Comparison of ENCODE assay signal across 16 cellular contexts in the genomic region with DNA sequence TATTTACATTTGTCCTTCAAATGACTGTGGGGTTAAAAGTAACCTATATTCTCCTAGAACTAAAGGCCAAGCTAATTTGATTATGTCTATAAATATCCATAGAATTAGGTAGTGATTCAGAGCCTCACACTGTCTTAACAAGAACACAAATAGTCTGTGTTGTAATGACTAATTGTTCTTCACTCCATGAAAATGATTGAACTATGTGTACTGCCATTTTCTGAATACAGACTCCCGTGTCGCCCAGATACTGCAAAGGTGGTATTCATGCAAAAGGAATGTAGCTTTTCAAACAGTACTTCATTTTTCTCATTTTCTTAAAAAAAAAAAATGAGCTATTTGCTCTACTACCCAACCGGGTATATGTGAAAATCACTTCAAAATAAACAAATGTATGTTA. TPM values are rescaled to one million over a fixed set of nuclear protein-coding genes. Genes with fewer than 3 reads are reported as not detected.
A peak's percentile ranks its signal among the peaks of the same experiment; 100 is the strongest.
DNase-seq lines count a peak whose midpoint lies in the region; ATAC-seq, FAIRE-seq and TF ChIP-seq lines count a peak whose summit lies in the region.
"Had no signal": no experiment of that assay in that cellular context is flagged by ENCODE, and none has a peak within 500 bp of the region (broad histone marks: within the 10 kb centered on the region; RNA-seq: fewer than 3 reads in every experiment).

No MANE protein-coding gene starts in this region.

- intact Hi-C loops in HepG2 (cut with micrococcal nuclease; ENCODE audit: unreplicated experiment) (no loop called here), right lobe of liver (cut with DNase I) (no loop called here)

- H3K27me3 Mint-ChIP-seq in astrocyte (ENCODE audit: low read depth, unreplicated experiment), result no peaks in the 10 kb centered on the region
- H3K27me3 Mint-ChIP-seq in activated CD4-positive, alpha-beta memory T cell treated with anti-CD3 and anti-CD28 coated beads, Interleukin-2, amount 10 ng/mL, durations not matched to agents 7 days and 5 days, result no peaks in the 10 kb centered on the region

- H3K9me3 ChIP-seq in HepG2 (ENCODE audit: low read length) (no peaks in the 10 kb centered on the region), right lobe of liver (no peaks in the 10 kb centered on the region), astrocyte (ENCODE audit: insufficient read depth, low read depth, low read length) (no peaks in the 10 kb centered on the region), suprapubic skin (no peaks in the 10 kb centered on the region)
- H3K9me3 ChIP-seq: Peyer's patch, testis had no signal

- no peak overlapping the region for H2AFZ ChIP-seq in HepG2 (ENCODE audit: low read length)
- no peak overlapping the region for H2AFZ ChIP-seq in astrocyte (ENCODE audit: low read depth, low read length)

- no peak overlapping the region for H3K4me3 Mint-ChIP-seq in astrocyte (ENCODE audit: unreplicated experiment)
- H3K4me3 Mint-ChIP-seq in activated CD4-positive, alpha-beta memory T cell treated with anti-CD3 and anti-CD28 coated beads, Interleukin-2, amount 10 ng/mL, durations not matched to agents 7 days and 5 days, result no peak overlapping the region
- H3K4me3 Mint-ChIP-seq: activated CD8-positive, alpha-beta T cell treated with anti-CD3 and anti-CD28 coated beads, Interleukin-2, amount 10 ng/mL, durations not matched to agents 7 days and 5 days had no signal

- 45% methylated on average over 3 of the region's 3 CpGs for WGBS in HepG2 (ENCODE audit: low lambda C conversion rate)
- 40% methylated on average over 3 of the region's 3 CpGs for WGBS in right lobe of liver (ENCODE audit: insufficient coverage, low coverage, low lambda C conversion rate, missing lambda C conversion rate)
- WGBS in suprapubic skin, result 56% methylated on average over 3 of the region's 3 CpGs

- H3K9me3 Mint-ChIP-seq in astrocyte (ENCODE audit: unreplicated experiment), result no peaks in the 10 kb centered on the region
- H3K9me3 Mint-ChIP-seq in activated CD4-positive, alpha-beta memory T cell treated with anti-CD3 and anti-CD28 coated beads, Interleukin-2, amount 10 ng/mL, durations not matched to agents 7 days and 5 days, result no peaks in the 10 kb centered on the region

- H4K20me1 ChIP-seq in HepG2 (ENCODE audit: insufficient read depth, low read length) (no peaks in the 10 kb centered on the region), astrocyte (ENCODE audit: insufficient read depth, low read length) (no peaks in the 10 kb centered on the region)

- H3K27ac Mint-ChIP-seq in astrocyte (ENCODE audit: unreplicated experiment), result peak overlapping the region; percentile 89
- no peak overlapping the region for H3K27ac Mint-ChIP-seq in activated CD4-positive, alpha-beta memory T cell treated with anti-CD3 and anti-CD28 coated beads, Interleukin-2, amount 10 ng/mL, durations not matched to agents 7 days and 5 days
- H3K27ac Mint-ChIP-seq: activated CD8-positive, alpha-beta T cell treated with anti-CD3 and anti-CD28 coated beads, Interleukin-2, amount 10 ng/mL, durations not matched to agents 7 days and 5 days had no signal

- H3K4me1 ChIP-seq in HepG2 (ENCODE audit: insufficient read depth, low read length) (peaks cover 7% of the 10 kb centered on the region), right lobe of liver (no peaks in the 10 kb centered on the region), astrocyte (ENCODE audit: insufficient read depth, low read length) (peaks cover 6% of the 10 kb centered on the region), suprapubic skin (no peaks in the 10 kb centered on the region)
- H3K4me1 ChIP-seq: Peyer's patch, testis had no signal

- no peak for TF ChIP-seq RAD21 in HepG2 (CRISPR knock-in tag; IDR thresholded peaks at IDR 0.05)

- no peaks in the 10 kb centered on the region for H3K36me3 Mint-ChIP-seq in astrocyte (ENCODE audit: low read depth, unreplicated experiment)
- no peaks in the 10 kb centered on the region for H3K36me3 Mint-ChIP-seq in activated CD4-positive, alpha-beta memory T cell treated with anti-CD3 and anti-CD28 coated beads, Interleukin-2, amount 10 ng/mL, durations not matched to agents 7 days and 5 days (ENCODE audit: low read depth)

- H3K4me2 ChIP-seq in HepG2 (ENCODE audit: low read depth, low read length), result no peak overlapping the region
- H3K4me2 ChIP-seq in astrocyte (ENCODE audit: low read length), result peak overlapping the region; percentile 88

- no peaks in the 10 kb centered on the region for H3K79me2 ChIP-seq in HepG2 (ENCODE audit: insufficient read depth, low read length)
- no peaks in the 10 kb centered on the region for H3K79me2 ChIP-seq in astrocyte (ENCODE audit: insufficient read depth, low read length)

- TF ChIP-seq POLR2A in HepG2 (IDR thresholded peaks at IDR 0.05; ENCODE audit: insufficient read depth in 1 of 2, low read depth in 2 of 2, low read length in 2 of 2) (no peak), right lobe of liver (IDR thresholded peaks at IDR 0.05) (no peak), suprapubic skin (IDR thresholded peaks at IDR 0.05) (no peak)

- H3K27me3 ChIP-seq in HepG2 (ENCODE audit: control insufficient read depth in 1 of 2, insufficient read depth in 2 of 2, low read length in 2 of 2) (no peaks in the 10 kb centered on the region), right lobe of liver (no peaks in the 10 kb centered on the region), astrocyte (ENCODE audit: insufficient read depth, low read length) (no peaks in the 10 kb centered on the region), suprapubic skin (no peaks in the 10 kb centered on the region)
- H3K27me3 ChIP-seq: Peyer's patch, testis had no signal

- in situ Hi-C loops in HepG2 (cut with HindIII; ENCODE audit: extremely low pct_ligation_motif_present, low pct_unique_long_range_greater_than_20kb), result no loop called here

- FAIRE-seq in HepG2 (lab: Jason Lieb, UNC), result no peak
- peak; percentile 99 for FAIRE-seq in astrocyte (lab: Jason Lieb, UNC)
- FAIRE-seq in urothelium cell line (lab: Jason Lieb, UNC), result no peak
- FAIRE-seq: K562 had no signal

- DNase-seq in HepG2 (ENCODE audit: low spot score) (peak; percentile 47), right lobe of liver (no peak), astrocyte (ENCODE audit: low read depth) (peak; percentile 79), foreskin fibroblast (peak; percentile 42 to 63), urothelium cell line (ENCODE audit: low spot score) (peak; percentile 4), suprapubic skin (ENCODE audit: low spot score in 2 of 2) (no peak)
- no peak for DNase-seq in activated CD4-positive, alpha-beta memory T cell treated with anti-CD3 and anti-CD28 coated beads, Interleukin-2, amount 10 ng/mL, durations not matched to agents 7 days and 5 days
- no peak for DNase-seq in effector CD8-positive, alpha-beta T cell (lab: John Stamatoyannopoulos, UW)
- DNase-seq: 8988T; activated CD8-positive, alpha-beta T cell treated with anti-CD3 and anti-CD28 coated beads, Interleukin-2, amount 10 ng/mL, durations not matched to agents 7 days and 5 days; activated effector memory CD4-positive, alpha-beta T cell treated with Interleukin-2 at 50 U/mL for 16 hours; NCI-H146; NCI-H446 treated with DMSO at 0.1 percent for 48 hours; Peyer's patch; testis had no signal

- no peaks in the 10 kb centered on the region for H3K36me3 ChIP-seq in HepG2 (replicated peaks in 1 of 2; ENCODE audit: control insufficient read depth in 1 of 2, insufficient read depth in 2 of 2, low read length in 2 of 2)
- no peaks in the 10 kb centered on the region for H3K36me3 ChIP-seq in right lobe of liver
- no peaks in the 10 kb centered on the region for H3K36me3 ChIP-seq in astrocyte (ENCODE audit: insufficient read depth, low read length)
- no peaks in the 10 kb centered on the region for H3K36me3 ChIP-seq in suprapubic skin
- H3K36me3 ChIP-seq: Peyer's patch had no signal

- H3K4me3 ChIP-seq in HepG2 (replicated peaks in 1 of 3; ENCODE audit: insufficient read depth in 1 of 3, low read depth in 2 of 3, low read length in 3 of 3), result no peak overlapping the region
- H3K4me3 ChIP-seq in right lobe of liver, result no peak overlapping the region
- H3K4me3 ChIP-seq in astrocyte (ENCODE audit: insufficient read depth, low read depth, low read length), result peak overlapping the region; percentile 37
- H3K4me3 ChIP-seq in foreskin fibroblast (ENCODE audit: low read depth in 1 of 2, low read length in 2 of 2), result no peak overlapping the region
- H3K4me3 ChIP-seq in suprapubic skin, result no peak overlapping the region
- H3K4me3 ChIP-seq: K562, Peyer's patch, testis had no signal

- POLR2A ChIA-PET in HepG2 (lab: Yijun Ruan, JAX), result interaction anchor here (1.1 to 2.0 kb wide), 2 partner anchors 10 to 12 kb away, joined by 6 to 7 read pairs; a partner anchor contains a TSS
- POLR2A ChIA-PET in activated CD4-positive, alpha-beta memory T cell treated with anti-CD3 and anti-CD28 coated beads, Interleukin-2, amount 10 ng/mL, durations not matched to agents 7 days and 5 days (lab: Charles Lee), result no interaction called here

- BruUV-seq in HepG2 (replicated peaks; lab: Mats Ljungman, UMichigan), result no TSS peak

- H3K4me1 Mint-ChIP-seq in astrocyte (ENCODE audit: low read depth, unreplicated experiment), result peaks cover 8% of the 10 kb centered on the region
- H3K4me1 Mint-ChIP-seq in activated CD4-positive, alpha-beta memory T cell treated with anti-CD3 and anti-CD28 coated beads, Interleukin-2, amount 10 ng/mL, durations not matched to agents 7 days and 5 days, result no peaks in the 10 kb centered on the region

- ATAC-seq in HepG2 (no peak), right lobe of liver (no peak)
- ATAC-seq: activated CD8-positive, alpha-beta T cell treated with anti-CD3 and anti-CD28 coated beads, Interleukin-2, amount 10 ng/mL, durations not matched to agents 7 days and 5 days; K562 had no signal

- TF ChIP-seq CTCF in HepG2 (CRISPR knock-in tag; IDR thresholded peaks at IDR 0.05), result no peak
- TF ChIP-seq CTCF in right lobe of liver (IDR thresholded peaks at IDR 0.05), result no peak
- no peak for TF ChIP-seq CTCF in astrocyte (IDR thresholded peaks at IDR 0.05; ENCODE audit: insufficient read depth, low read depth, low read length)
- TF ChIP-seq CTCF in foreskin fibroblast (IDR thresholded peaks at IDR 0.05; ENCODE audit: low read depth, low read length), result no peak
- TF ChIP-seq CTCF in suprapubic skin (IDR thresholded peaks at IDR 0.05), result no peak

- no peak overlapping the region for H3K27ac ChIP-seq in HepG2 (ENCODE audit: extremely low read length, insufficient read depth, low read length)
- no peak overlapping the region for H3K27ac ChIP-seq in right lobe of liver
- peak overlapping the region; percentile 97 for H3K27ac ChIP-seq in astrocyte (ENCODE audit: low read depth, low read length)
- no peak overlapping the region for H3K27ac ChIP-seq in suprapubic skin
- H3K27ac ChIP-seq: Peyer's patch, testis had no signal

- TF ChIP-seq EP300 in HepG2 (IDR thresholded peaks at IDR 0.05; ENCODE audit: low read depth in 2 of 2, low read length in 2 of 2), result no peak
- no peak for TF ChIP-seq EP300 in HepG2 (CRISPR knock-in tag; IDR thresholded peaks at IDR 0.05; ENCODE audit: borderline replicate concordance)
- TF ChIP-seq EP300 in suprapubic skin (IDR thresholded peaks at IDR 0.05), result no peak

- CTCF ChIA-PET in HepG2 (lab: Yijun Ruan, JAX; ENCODE audit: low intra/inter-chr PET ratio, low total read pairs), result no interaction called here
- CTCF ChIA-PET in activated CD4-positive, alpha-beta memory T cell treated with anti-CD3 and anti-CD28 coated beads, Interleukin-2, amount 10 ng/mL, durations not matched to agents 7 days and 5 days (lab: Charles Lee), result no interaction called here

- no peak overlapping the region for H3K9ac ChIP-seq in HepG2 (ENCODE audit: insufficient read depth, low read depth, low read length)
- peak overlapping the region; percentile 87 for H3K9ac ChIP-seq in astrocyte (ENCODE audit: low read length)

RNA-seq across cellular contexts. Expression of a gene that starts 11.3 kb away (rescaled TPM):
- total RNA-seq in HepG2 (2016; rRNA removed; fragmentation: Illumina TruSeq; extraction: Trizol) (15.4 and 20.5 TPM in 2 replicates), right lobe of liver (100 to 1,000 TPM in 2 of 6 experiments, 10 to 100 TPM in 4; 48.9 to 114 (median 62.1) TPM), astrocyte (11.5 and 12.4 TPM in 2 replicates), suprapubic skin (10 to 100 TPM; 16.5 to 39.7 (median 24.8) TPM)
- total RNA-seq in HepG2 (2016; cell fraction: cytosol; rRNA removed; fragmentation: Illumina TruSeq; extraction: Trizol; ENCODE audit: low read depth), result 3.6 and 3.8 TPM in 2 replicates
- total RNA-seq in HepG2 (2016; cell fraction: insoluble cytoplasmic fraction; rRNA removed; fragmentation: Illumina TruSeq; extraction: Trizol), result 15.1 and 20.1 TPM in 2 replicates
- 5.7 and 6.3 TPM in 2 replicates for total RNA-seq in HepG2 (2016; cell fraction: membrane; rRNA removed; fragmentation: Illumina TruSeq; extraction: Trizol)
- 38.1 and 39.0 TPM in 2 replicates for total RNA-seq in HepG2 (2016; cell fraction: nucleus; rRNA removed; fragmentation: Illumina TruSeq; extraction: Trizol)
- 273 and 366 TPM in 2 replicates for polyA plus RNA-seq in HepG2 (2011; rRNA removed)
- 63.5 and 79.6 TPM in 2 replicates for polyA plus RNA-seq in HepG2 (2011; cell fraction: cytosol; rRNA removed)
- polyA plus RNA-seq in HepG2 (2011; cell fraction: nucleus; rRNA removed), result 2,242 and 2,679 TPM in 2 replicates
- polyA plus RNA-seq in HepG2 (2012), result 163 and 167 TPM in 2 replicates
- 1.6 and 1.7 TPM in 2 replicates for polyA plus RNA-seq in HepG2 (2016; cell fraction: cytosol; fragmentation: Illumina TruSeq; extraction: Trizol; ENCODE audit: low read depth)
- polyA plus RNA-seq in HepG2 (2016; cell fraction: insoluble cytoplasmic fraction; fragmentation: Illumina TruSeq; extraction: Trizol; ENCODE audit: low read depth), result 15.4 and 16.9 TPM in 2 replicates
- polyA plus RNA-seq in HepG2 (2016; cell fraction: membrane; fragmentation: Illumina TruSeq; extraction: Trizol; ENCODE audit: low read depth), result 3.7 and 4.0 TPM in 2 replicates
- 129 and 139 TPM in 2 replicates for polyA plus RNA-seq in HepG2 (2016; cell fraction: nucleus; fragmentation: Illumina TruSeq; extraction: Trizol; ENCODE audit: insufficient read depth, low read depth)
- polyA minus RNA-seq in HepG2 (2011; rRNA and poly(A)+ RNA removed; ENCODE audit: low replicate concordance), result 50.1 and 194 TPM in 2 replicates
- 45.9 and 57.7 TPM in 2 replicates for polyA minus RNA-seq in HepG2 (2011; cell fraction: cytosol; rRNA and poly(A)+ RNA removed)
- polyA minus RNA-seq in HepG2 (2011; cell fraction: nucleus; rRNA and poly(A)+ RNA removed), result 560 and 596 TPM in 2 replicates
- total RNA-seq in activated CD4-positive, alpha-beta memory T cell treated with anti-CD3 and anti-CD28 coated beads, Interleukin-2, amount 10 ng/mL, durations not matched to agents 7 days and 5 days, result 10 to 100 TPM; 19.3 to 21.3 TPM

Comparison
In these comparisons a context has a peak if more than half of its experiments do, and no peak if none do; other contexts are left out.
1. DNase-seq: peak in HepG2 (single experiment), astrocyte (single experiment), foreskin fibroblast (2 of 2) and urothelium cell line (single experiment); none in right lobe of liver (0 of 3), suprapubic skin (0 of 2), activated CD4-positive, alpha-beta memory T cell treated with anti-CD3 and anti-CD28 coated beads, Interleukin-2, amount 10 ng/mL, durations not matched to agents 7 days and 5 days (single experiment) and effector CD8-positive, alpha-beta T cell (single experiment).